In genomic region chr10:112446055-112446854, GRCh38 we compare ENCODE assay signal across 8 cellular contexts. TPM values are rescaled to one million over a fixed set of nuclear protein-coding genes. Genes with fewer than 3 reads are reported as not detected.
A peak's percentile ranks its signal among the peaks of the same experiment; 100 is the strongest.
DNase-seq lines count a peak whose midpoint lies in the region; ATAC-seq and TF ChIP-seq lines count a peak whose summit lies in the region.

No MANE protein-coding gene starts in this region.

- no peaks in the 10 kb centered on the region for H3K9me3 ChIP-seq in A673 (ENCODE audit: low read depth, low read length, poor library complexity, severe bottlenecking)
- H3K9me3 ChIP-seq in NT2/D1 (ENCODE audit: insufficient read depth, low read length), result no peaks in the 10 kb centered on the region

- BruUV-seq in A673 (replicated peaks; lab: Mats Ljungman, UMichigan), result no TSS peak

- intact Hi-C loops in A673 (cut with micrococcal nuclease; ENCODE audit: unreplicated experiment), result no loop called here

- peak; percentile 61 for ATAC-seq in GM19395 (IDR thresholded peaks at IDR 0.05; ENCODE audit: unreplicated experiment)

- H3K27ac Mint-ChIP-seq in brain, result peak overlapping the region; percentile 86 to 99 (median 94)

- TF ChIP-seq CTCF in A673 (conservative IDR thresholded peaks at IDR 0.05; ENCODE audit: low read depth, low read length), result no peak
- no peak for TF ChIP-seq CTCF in brain (conservative IDR thresholded peaks at IDR 0.05)

- CTCF ChIA-PET in A673 (lab: Charles Lee), result interaction anchor here (1.0 kb wide), 1 partner anchor 26 kb away, joined by 3 read pairs; no protein-coding TSS in a partner anchor

- DNase-seq in A673 (ENCODE audit: low spot score) (peak; percentile 2), NT2/D1 (ENCODE audit: low read depth, low spot score) (no peak), left kidney (ENCODE audit: low read depth, low spot score) (peak; percentile 7), substantia nigra (lab: John Stamatoyannopoulos, UW) (peak in 7 of 49 donors; percentile 4 to 28 (median 12)), NCI-H2107 treated with DMSO at 0.1 percent for 48 hours (lab: John Stamatoyannopoulos, UW; ENCODE audit: unreplicated experiment) (no peak), globus pallidus (ENCODE audit: low spot score) (no peak)

- H3K36me3 Mint-ChIP-seq in brain, result peaks cover 10% of the 10 kb centered on the region

- no peaks in the 10 kb centered on the region for H3K27me3 ChIP-seq in A673 (replicated peaks; ENCODE audit: insufficient read depth, low read depth, low read length, poor library complexity)
- no peaks in the 10 kb centered on the region for H3K27me3 ChIP-seq in NT2/D1 (ENCODE audit: insufficient read depth, insufficient read length)

- H3K4me1 ChIP-seq in A673 (ENCODE audit: insufficient read depth, low read length, poor library complexity, severe bottlenecking) (peaks cover 5% of the 10 kb centered on the region), NT2/D1 (ENCODE audit: insufficient read depth, insufficient read length) (no peaks in the 10 kb centered on the region)

- H3K27ac ChIP-seq in A673 (ENCODE audit: low read depth, low read length, poor library complexity, severe bottlenecking), result peak overlapping the region; percentile 98
- peak overlapping the region; percentile 89 for H3K27ac ChIP-seq in substantia nigra (ENCODE audit: low read depth, low read length, poor library complexity, severe bottlenecking)

- peaks cover 11% of the 10 kb centered on the region for H3K27me3 Mint-ChIP-seq in brain

- H3K4me3 ChIP-seq in A673 (ENCODE audit: low read depth, low read length, poor library complexity, severe bottlenecking) (peak overlapping the region; percentile 91), NT2/D1 (ENCODE audit: insufficient read length, low read depth) (peak overlapping the region; percentile 88)

- H3K4me3 Mint-ChIP-seq in brain, result peak overlapping the region; percentile 91 to 98 (median 95)

- POLR2A ChIA-PET in A673 (lab: Charles Lee; ENCODE audit: low non-redundant PET), result no interaction called here

- H3K9me3 Mint-ChIP-seq in brain, result peaks cover 0 to 2% (median 0%) of the 10 kb centered on the region in 5 experiments

- H3K36me3 ChIP-seq in A673 (ENCODE audit: insufficient read depth, low read length, poor library complexity, severe bottlenecking) (peaks cover 23% of the 10 kb centered on the region), NT2/D1 (ENCODE audit: insufficient read depth, insufficient read length, low read length) (peaks cover 48% of the 10 kb centered on the region)

- peaks cover 49% of the 10 kb centered on the region for H3K4me1 Mint-ChIP-seq in brain

- H3K9ac ChIP-seq in NT2/D1 (ENCODE audit: insufficient read length, low read depth), result peak overlapping the region; percentile 97

RNA-seq across cellular contexts. Expression of gene ZDHHC6, which starts 0.5 kb away (rescaled TPM):
- total RNA-seq in A673 (2021), result 34.8 and 38.8 TPM in 2 replicates
- polyA plus RNA-seq in brain (ENCODE audit: insufficient read depth, low read depth, low replicate concordance), result 20.7 TPM

RNA-seq across cellular contexts. Expression of gene VTI1A, which starts 0.8 kb away (rescaled TPM):
- 36.1 and 38.7 TPM in 2 replicates for total RNA-seq in A673 (2021)
- polyA plus RNA-seq in brain (ENCODE audit: insufficient read depth, low read depth, low replicate concordance), result 11.3 TPM

Comparison
In these comparisons a context has a peak if more than half of its experiments do, and no peak if none do; other contexts are left out.
1. DNase-seq: peak in A673 (single experiment) and left kidney (single experiment); none in NT2/D1 (single experiment), NCI-H2107 treated with DMSO at 0.1 percent for 48 hours (single experiment) and globus pallidus (single experiment).